In the genomic region with DNA sequence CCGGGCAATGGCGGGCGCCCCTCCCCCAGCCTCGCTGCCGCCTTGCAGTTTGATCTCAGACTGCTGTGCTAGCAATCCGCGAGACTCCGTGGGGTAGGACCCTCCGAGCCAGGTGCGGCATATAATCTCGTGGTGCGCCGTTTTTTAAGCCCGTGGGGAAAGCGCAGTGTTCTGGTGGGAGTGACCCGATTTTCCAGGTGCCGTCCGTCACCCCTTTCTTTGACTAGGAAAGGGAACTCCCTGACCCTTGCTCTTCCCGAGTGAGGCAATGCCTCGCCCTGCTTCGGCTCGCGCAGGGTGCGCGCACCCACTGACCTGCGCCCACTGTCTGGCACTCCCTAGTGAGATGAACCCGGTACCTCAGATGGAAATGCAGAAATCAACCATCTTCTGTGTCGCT, we compare ENCODE assay signal across 8 cellular contexts.
A peak's percentile ranks its signal among the peaks of the same experiment; 100 is the strongest.
DNase-seq lines count a peak whose midpoint lies in the region; ATAC-seq and TF ChIP-seq lines count a peak whose summit lies in the region.
"Not testable (repeated sequence)": the region's sequence is repeated elsewhere in the genome, so short reads cannot be mapped to it uniquely, and the experiment has no call there.

No MANE protein-coding gene starts in this region.

- H3K9ac ChIP-seq in iPS-20b (ENCODE audit: low read depth, low read length) (peak overlapping the region; percentile 73; the same call in 1 of the 2 replicates), smooth muscle cell (ENCODE audit: low read depth) (peak overlapping the region; percentile 28)

- H3K27me3 Mint-ChIP-seq in GM23338 (ENCODE audit: insufficient read depth, low read depth, poor library complexity); chondrocyte (ENCODE audit: low read depth); neural crest cell (ENCODE audit: low read depth): not testable (repeated sequence)

- whole genome bisulfite sequencing in smooth muscle cell (ENCODE audit: low lambda C conversion rate), result 12% methylated on average over 20 of the region's 28 CpGs

- H3K4me3 Mint-ChIP-seq in GM23338 (peak overlapping the region; percentile 70), chondrocyte (ENCODE audit: unreplicated experiment) (peak overlapping the region; percentile 67), neural crest cell (peak overlapping the region; percentile 98)

- H3K36me3 ChIP-seq in GM23338 (ENCODE audit: insufficient read depth); cardiac muscle cell; iPS-20b (ENCODE audit: insufficient read depth, low read depth, low read length); smooth muscle cell (ENCODE audit: low read depth): not testable (repeated sequence)

- H3K4me1 ChIP-seq in GM23338 (ENCODE audit: insufficient read depth) (peaks cover 22% of the 10 kb centered on the region; the same call in 1 of the 2 replicates), smooth muscle cell (ENCODE audit: low read depth) (peaks cover 11% of the 10 kb centered on the region)
- not testable (repeated sequence) for H3K4me1 ChIP-seq in cardiac muscle cell (ENCODE audit: low read depth); iPS-20b (ENCODE audit: insufficient read depth, low read length)

- not testable (repeated sequence) for H3K27me3 ChIP-seq in GM23338 (ENCODE audit: insufficient read depth); cardiac muscle cell; iPS-20b (ENCODE audit: insufficient read depth, low read length); smooth muscle cell (ENCODE audit: low read depth)

- H3K9me3 ChIP-seq in cardiac muscle cell (ENCODE audit: low read depth); iPS-20b (ENCODE audit: insufficient read depth, low read depth, low read length); smooth muscle cell (replicated peaks; ENCODE audit: low read depth): not testable (repeated sequence)

- ATAC-seq in GM23338, result not testable (repeated sequence)

- H3K9me3 Mint-ChIP-seq in GM23338, result peaks cover 15% of the 10 kb centered on the region
- H3K9me3 Mint-ChIP-seq in chondrocyte (ENCODE audit: low read depth); neural crest cell: not testable (repeated sequence)

- H3K79me2 ChIP-seq in GM23338 (replicated peaks; ENCODE audit: insufficient read depth); smooth muscle cell (ENCODE audit: low read depth): not testable (repeated sequence)

- TF ChIP-seq CTCF in GM23338 (conservative IDR thresholded peaks at IDR 0.05; ENCODE audit: low read depth in 2 of 2); LNCaP clone FGC (IDR thresholded peaks at IDR 0.05; ENCODE audit: control insufficient read depth, extremely low read depth, insufficient read depth); VCaP (conservative IDR thresholded peaks at IDR 0.05); chondrocyte (IDR thresholded peaks at IDR 0.05); cardiac muscle cell (IDR thresholded peaks at IDR 0.05; ENCODE audit: low read depth, low read length); neural crest cell (conservative IDR thresholded peaks at IDR 0.05); smooth muscle cell (IDR thresholded peaks at IDR 0.05; ENCODE audit: borderline replicate concordance, insufficient read depth, poor library complexity, severe bottlenecking): not testable (repeated sequence)

- H2AFZ ChIP-seq in GM23338 (peak overlapping the region; percentile 33; the same call in 1 of the 2 replicates), smooth muscle cell (ENCODE audit: low read depth) (peak overlapping the region; percentile 89)

- peak; percentile 6 for DNase-seq in GM23338 (ENCODE audit: low spot score)
- DNase-seq in LNCaP clone FGC (ENCODE audit: low read depth); chondrocyte (ENCODE audit: low spot score); cardiac muscle cell (ENCODE audit: low read depth in 1 of 2, low spot score in 1 of 2); smooth muscle cell (lab: John Stamatoyannopoulos, UW; ENCODE audit: unreplicated experiment): not testable (repeated sequence)
- peak; percentile 11 for DNase-seq in neural crest cell (ENCODE audit: low read depth, low spot score)

- not testable (repeated sequence) for H4K20me1 ChIP-seq in GM23338 (replicated peaks; ENCODE audit: insufficient read depth); smooth muscle cell (ENCODE audit: low read depth)

- not testable (repeated sequence) for H3K36me3 Mint-ChIP-seq in GM23338 (ENCODE audit: low read depth); chondrocyte (ENCODE audit: low read depth); neural crest cell (ENCODE audit: low read depth)

- not testable (repeated sequence) for H3K9me2 ChIP-seq in GM23338 (ENCODE audit: insufficient read depth)

- H3K27ac Mint-ChIP-seq in GM23338, result peak overlapping the region; percentile 93
- not testable (repeated sequence) for H3K27ac Mint-ChIP-seq in chondrocyte (ENCODE audit: unreplicated experiment)
- H3K27ac Mint-ChIP-seq in neural crest cell (ENCODE audit: unreplicated experiment), result peak overlapping the region; percentile 99

- H3F3A ChIP-seq in GM23338 (replicated peaks; ENCODE audit: low read depth); smooth muscle cell (ENCODE audit: low read depth): not testable (repeated sequence)

- H3K27ac ChIP-seq in GM23338 (ENCODE audit: low read depth) (peak overlapping the region; percentile 16; the same call in 1 of the 2 replicates), VCaP (peak overlapping the region; percentile 81)
- H3K27ac ChIP-seq in cardiac muscle cell; iPS-20b (ENCODE audit: low read length); smooth muscle cell (ENCODE audit: low read depth): not testable (repeated sequence)

- peak overlapping the region; percentile 39 for H3K4me2 ChIP-seq in GM23338
- peak overlapping the region; percentile 82 for H3K4me2 ChIP-seq in smooth muscle cell

- peak overlapping the region; percentile 43 for H3K4me3 ChIP-seq in GM23338
- peak overlapping the region; percentile 38 for H3K4me3 ChIP-seq in LNCaP clone FGC (ENCODE audit: low read depth, low read length)
- H3K4me3 ChIP-seq in cardiac muscle cell, result peak overlapping the region; percentile 27
- H3K4me3 ChIP-seq in iPS-20b (ENCODE audit: low read length), result peak overlapping the region; percentile 64
- peak overlapping the region; percentile 58 for H3K4me3 ChIP-seq in smooth muscle cell

- H3K4me1 Mint-ChIP-seq in GM23338; chondrocyte (ENCODE audit: low read depth): not testable (repeated sequence)
- H3K4me1 Mint-ChIP-seq in neural crest cell, result peaks cover 13% of the 10 kb centered on the region
